2 cellular contexts compared by ENCODE assay signal in the genomic region with DNA sequence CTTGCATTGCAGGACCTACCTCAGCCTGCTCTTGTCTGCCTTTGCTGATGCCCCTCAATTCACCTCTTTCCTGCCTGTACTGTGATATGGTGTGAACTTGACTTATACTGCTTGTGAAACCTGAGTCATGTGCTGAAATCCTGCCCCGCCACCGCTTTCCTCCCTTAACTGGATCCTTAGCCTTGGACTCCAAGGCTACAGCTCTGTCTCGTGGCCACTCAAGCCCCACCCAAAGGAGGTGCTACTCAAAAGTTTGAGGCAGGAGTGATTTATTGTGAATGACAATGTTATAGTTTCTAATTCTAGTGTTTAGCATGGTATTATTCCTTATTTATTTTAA.
TF ChIP-seq lines count a peak whose summit lies in the region.

No MANE protein-coding gene starts in this region.

TF ChIP-seq in endothelial cell of umbilical vein, 7 proteins besides CTCF, POLR2A, EP300 and RAD21:
- TF ChIP-seq MAX (IDR thresholded peaks at IDR 0.05; ENCODE audit: insufficient read depth, insufficient read length) (no peak), GATA2 (IDR thresholded peaks at IDR 0.05; ENCODE audit: insufficient read depth, insufficient read length, low read depth, low read length) (no peak), MYC (IDR thresholded peaks at IDR 0.05; ENCODE audit: low read depth, low read length) (no peak), JUN (IDR thresholded peaks at IDR 0.05; ENCODE audit: borderline replicate concordance, insufficient read depth, insufficient read length, low read depth) (no peak)

TF ChIP-seq in SK-N-SH treated with all-trans-retinoic acid at 6 μM for 48 hours, 23 proteins besides CTCF, POLR2A, EP300 and RAD21:
- TF ChIP-seq ZNF70 (CRISPR knock-in tag; IDR thresholded peaks at IDR 0.05): no peak
- no peak for TF ChIP-seq ZNF8 (CRISPR knock-in tag; IDR thresholded peaks at IDR 0.05)
- TF ChIP-seq TCF4 (CRISPR knock-in tag; IDR thresholded peaks at IDR 0.05; ENCODE audit: borderline replicate concordance): no peak
- TF ChIP-seq ARNTL (CRISPR knock-in tag; IDR thresholded peaks at IDR 0.05; ENCODE audit: borderline replicate concordance, low read depth): no peak
- TF ChIP-seq PPARA (CRISPR knock-in tag; IDR thresholded peaks at IDR 0.05; ENCODE audit: borderline replicate concordance): no peak
- TF ChIP-seq CSDC2 (CRISPR knock-in tag; IDR thresholded peaks at IDR 0.05): no peak
- no peak for TF ChIP-seq OSR1 (CRISPR knock-in tag; IDR thresholded peaks at IDR 0.05)
- no peak for TF ChIP-seq ZNF565 (CRISPR knock-in tag; conservative IDR thresholded peaks at IDR 0.05; ENCODE audit: low read depth)
- no peak for TF ChIP-seq BACH2 (CRISPR knock-in tag; IDR thresholded peaks at IDR 0.05; ENCODE audit: borderline replicate concordance)
- TF ChIP-seq ZC3H10 (CRISPR knock-in tag; IDR thresholded peaks at IDR 0.05): no peak
- TF ChIP-seq RARB (CRISPR knock-in tag; IDR thresholded peaks at IDR 0.05): no peak
- no peak for TF ChIP-seq PATZ1 (CRISPR knock-in tag; IDR thresholded peaks at IDR 0.05; ENCODE audit: borderline replicate concordance)
- TF ChIP-seq ZFP30 (CRISPR knock-in tag; IDR thresholded peaks at IDR 0.05): no peak
